ENCODE assay signal across 1 cellular context in the genomic region with DNA sequence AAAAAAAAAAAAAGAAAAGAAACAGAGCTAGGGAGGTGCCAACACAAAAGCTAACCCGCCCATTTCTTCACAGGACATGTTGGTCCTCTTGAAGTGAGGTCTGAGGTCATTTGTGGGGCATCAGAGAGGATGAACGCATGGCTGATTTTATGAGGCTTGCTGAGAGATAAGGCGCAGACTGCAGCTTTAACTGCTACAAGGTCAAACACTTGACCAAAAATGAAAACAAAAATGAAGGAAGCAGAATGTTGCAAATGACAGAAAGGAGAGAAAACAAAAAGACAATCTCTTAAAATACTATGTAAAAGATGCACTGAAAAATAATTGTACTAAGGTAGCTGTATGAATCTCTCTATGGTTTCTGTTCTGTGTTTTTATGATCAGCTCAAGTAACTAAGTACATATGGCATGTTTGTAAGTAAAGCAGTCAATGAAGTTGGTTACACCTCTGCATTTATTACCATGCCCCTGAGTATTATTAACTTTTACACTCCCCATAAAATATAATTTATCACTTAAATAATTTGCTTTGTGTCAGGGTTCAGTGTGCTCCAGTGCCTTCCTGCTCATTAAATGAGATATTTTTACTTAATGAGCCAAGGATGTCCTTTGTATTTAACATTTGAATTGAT.
TF ChIP-seq lines count a peak whose summit lies in the region.

No MANE protein-coding gene starts in this region.

TF ChIP-seq in HEK293, 187 proteins besides CTCF, POLR2A, EP300 and RAD21 (continued from another document and continues in another):
- TF ChIP-seq, protein P1, sequence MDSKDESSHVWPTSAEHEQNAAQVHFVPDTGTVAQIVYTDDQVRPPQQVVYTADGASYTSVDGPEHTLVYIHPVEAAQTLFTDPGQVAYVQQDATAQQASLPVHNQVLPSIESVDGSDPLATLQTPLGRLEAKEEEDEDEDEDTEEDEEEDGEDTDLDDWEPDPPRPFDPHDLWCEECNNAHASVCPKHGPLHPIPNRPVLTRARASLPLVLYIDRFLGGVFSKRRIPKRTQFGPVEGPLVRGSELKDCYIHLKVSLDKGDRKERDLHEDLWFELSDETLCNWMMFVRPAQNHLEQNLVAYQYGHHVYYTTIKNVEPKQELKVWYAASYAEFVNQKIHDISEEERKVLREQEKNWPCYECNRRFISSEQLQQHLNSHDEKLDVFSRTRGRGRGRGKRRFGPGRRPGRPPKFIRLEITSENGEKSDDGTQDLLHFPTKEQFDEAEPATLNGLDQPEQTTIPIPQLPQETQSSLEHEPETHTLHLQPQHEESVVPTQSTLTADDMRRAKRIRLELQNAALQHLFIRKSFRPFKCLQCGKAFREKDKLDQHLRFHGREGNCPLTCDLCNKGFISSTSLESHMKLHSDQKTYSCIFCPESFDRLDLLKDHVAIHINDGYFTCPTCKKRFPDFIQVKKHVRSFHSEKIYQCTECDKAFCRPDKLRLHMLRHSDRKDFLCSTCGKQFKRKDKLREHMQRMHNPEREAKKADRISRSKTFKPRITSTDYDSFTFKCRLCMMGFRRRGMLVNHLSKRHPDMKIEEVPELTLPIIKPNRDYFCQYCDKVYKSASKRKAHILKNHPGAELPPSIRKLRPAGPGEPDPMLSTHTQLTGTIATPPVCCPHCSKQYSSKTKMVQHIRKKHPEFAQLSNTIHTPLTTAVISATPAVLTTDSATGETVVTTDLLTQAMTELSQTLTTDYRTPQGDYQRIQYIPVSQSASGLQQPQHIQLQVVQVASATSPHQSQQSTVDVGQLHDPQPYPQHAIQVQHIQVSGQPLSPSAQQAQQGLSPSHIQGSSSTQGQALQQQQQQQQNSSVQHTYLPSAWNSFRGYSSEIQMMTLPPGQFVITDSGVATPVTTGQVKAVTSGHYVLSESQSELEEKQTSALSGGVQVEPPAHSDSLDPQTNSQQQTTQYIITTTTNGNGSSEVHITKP (tag by site-specific recombination; IDR thresholded peaks at IDR 0.05), result peak; percentile 63
- TF ChIP-seq ZNF391 (tag by site-specific recombination; IDR thresholded peaks at IDR 0.05; ENCODE audit: borderline replicate concordance, low read depth) (no peak), ZNF558 (tag by site-specific recombination; IDR thresholded peaks at IDR 0.05) (peak; percentile 82), ZNF561 (tag by site-specific recombination; IDR thresholded peaks at IDR 0.05; ENCODE audit: borderline replicate concordance) (0 out of 2 replicates have a peak, but pooled peaks have one; percentile 55), ZNF76 (tag by site-specific recombination; IDR thresholded peaks at IDR 0.05; ENCODE audit: borderline replicate concordance, low read depth) (0 out of 2 replicates have a peak, but pooled peaks have one; percentile 33), MZF1 (tag by site-specific recombination; IDR thresholded peaks at IDR 0.05; ENCODE audit: borderline replicate concordance) (no peak), ZNF2 (tag by site-specific recombination; IDR thresholded peaks at IDR 0.05) (0 out of 2 replicates have a peak, but pooled peaks have one; percentile 63), ZBTB48 (tag by site-specific recombination; IDR thresholded peaks at IDR 0.05) (no peak), ZIC2 (tag by site-specific recombination; IDR thresholded peaks at IDR 0.05) (peak; percentile 70), ZNF133 (tag by site-specific recombination; IDR thresholded peaks at IDR 0.05) (0 out of 2 replicates have a peak, but pooled peaks have one; percentile 14), ZNF768 (tag by site-specific recombination; IDR thresholded peaks at IDR 0.05) (no peak), WT1 (tag by site-specific recombination; IDR thresholded peaks at IDR 0.05) (peak; percentile 90), ZNF658 (tag by site-specific recombination; IDR thresholded peaks at IDR 0.05) (no peak), ZNF24 (tag by site-specific recombination; IDR thresholded peaks at IDR 0.05) (0 out of 2 replicates have a peak, but pooled peaks have one; percentile 49), ZNF324 (tag by site-specific recombination; IDR thresholded peaks at IDR 0.05) (peak; percentile 74; the same call in 1 of the 2 replicates), KLF10 (tag by site-specific recombination; IDR thresholded peaks at IDR 0.05) (peak; percentile 53), ZNF843 (tag by site-specific recombination; IDR thresholded peaks at IDR 0.05) (peak; percentile 94), HOXD13 (CRISPR knock-in tag; IDR thresholded peaks at IDR 0.05; ENCODE audit: borderline replicate concordance) (peak; percentile 94), IKZF3 (tag by site-specific recombination; IDR thresholded peaks at IDR 0.05) (peak; percentile 62), SP3 (tag by site-specific recombination; IDR thresholded peaks at IDR 0.05) (peak; percentile 53; the same call in 1 of the 2 replicates), ZNF121 (tag by site-specific recombination; IDR thresholded peaks at IDR 0.05) (no peak), PRDM1 (tag by site-specific recombination; IDR thresholded peaks at IDR 0.05) (peak; percentile 65; the same call in 1 of the 2 replicates), ZNF211 (tag by site-specific recombination; IDR thresholded peaks at IDR 0.05; ENCODE audit: low read depth) (no peak), ZNF549 (tag by site-specific recombination; IDR thresholded peaks at IDR 0.05) (no peak), ZFP69B (tag by site-specific recombination; IDR thresholded peaks at IDR 0.05) (no peak), ZNF544 (tag by site-specific recombination; IDR thresholded peaks at IDR 0.05) (no peak), ZBTB17 (tag by site-specific recombination; IDR thresholded peaks at IDR 0.05) (peak; percentile 73), KLF1 (tag by site-specific recombination; IDR thresholded peaks at IDR 0.05) (peak; percentile 82), ZSCAN23 (tag by site-specific recombination; IDR thresholded peaks at IDR 0.05) (peak; percentile 26; the same call in 1 of the 2 replicates), SCRT2 (tag by site-specific recombination; IDR thresholded peaks at IDR 0.05) (peak; percentile 61), FEZF1 (tag by site-specific recombination; IDR thresholded peaks at IDR 0.05) (peak; percentile 96), ZFP37 (tag by site-specific recombination; IDR thresholded peaks at IDR 0.05) (0 out of 2 replicates have a peak, but pooled peaks have one; percentile 66), SP7 (tag by site-specific recombination; IDR thresholded peaks at IDR 0.05) (peak; percentile 94), KLF8 (tag by site-specific recombination; IDR thresholded peaks at IDR 0.05) (peak; percentile 70)
- TF ChIP-seq, protein P2, sequence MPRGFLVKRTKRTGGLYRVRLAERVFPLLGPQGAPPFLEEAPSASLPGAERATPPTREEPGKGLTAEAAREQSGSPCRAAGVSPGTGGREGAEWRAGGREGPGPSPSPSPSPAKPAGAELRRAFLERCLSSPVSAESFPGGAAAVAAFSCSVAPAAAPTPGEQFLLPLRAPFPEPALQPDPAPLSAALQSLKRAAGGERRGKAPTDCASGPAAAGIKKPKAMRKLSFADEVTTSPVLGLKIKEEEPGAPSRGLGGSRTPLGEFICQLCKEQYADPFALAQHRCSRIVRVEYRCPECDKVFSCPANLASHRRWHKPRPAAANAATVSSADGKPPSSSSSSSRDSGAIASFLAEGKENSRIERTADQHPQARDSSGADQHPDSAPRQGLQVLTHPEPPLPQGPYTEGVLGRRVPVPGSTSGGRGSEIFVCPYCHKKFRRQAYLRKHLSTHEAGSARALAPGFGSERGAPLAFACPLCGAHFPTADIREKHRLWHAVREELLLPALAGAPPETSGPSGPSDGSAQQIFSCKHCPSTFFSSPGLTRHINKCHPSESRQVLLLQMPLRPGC (tag by site-specific recombination; IDR thresholded peaks at IDR 0.05), result peak; percentile 82
- TF ChIP-seq, protein P3, sequence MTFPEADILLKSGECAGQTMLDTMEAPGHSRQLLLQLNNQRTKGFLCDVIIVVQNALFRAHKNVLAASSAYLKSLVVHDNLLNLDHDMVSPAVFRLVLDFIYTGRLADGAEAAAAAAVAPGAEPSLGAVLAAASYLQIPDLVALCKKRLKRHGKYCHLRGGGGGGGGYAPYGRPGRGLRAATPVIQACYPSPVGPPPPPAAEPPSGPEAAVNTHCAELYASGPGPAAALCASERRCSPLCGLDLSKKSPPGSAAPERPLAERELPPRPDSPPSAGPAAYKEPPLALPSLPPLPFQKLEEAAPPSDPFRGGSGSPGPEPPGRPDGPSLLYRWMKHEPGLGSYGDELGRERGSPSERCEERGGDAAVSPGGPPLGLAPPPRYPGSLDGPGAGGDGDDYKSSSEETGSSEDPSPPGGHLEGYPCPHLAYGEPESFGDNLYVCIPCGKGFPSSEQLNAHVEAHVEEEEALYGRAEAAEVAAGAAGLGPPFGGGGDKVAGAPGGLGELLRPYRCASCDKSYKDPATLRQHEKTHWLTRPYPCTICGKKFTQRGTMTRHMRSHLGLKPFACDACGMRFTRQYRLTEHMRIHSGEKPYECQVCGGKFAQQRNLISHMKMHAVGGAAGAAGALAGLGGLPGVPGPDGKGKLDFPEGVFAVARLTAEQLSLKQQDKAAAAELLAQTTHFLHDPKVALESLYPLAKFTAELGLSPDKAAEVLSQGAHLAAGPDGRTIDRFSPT (tag by site-specific recombination; IDR thresholded peaks at IDR 0.05), result peak; percentile 92; the same call in 1 of the 2 replicates
- TF ChIP-seq, protein P4, sequence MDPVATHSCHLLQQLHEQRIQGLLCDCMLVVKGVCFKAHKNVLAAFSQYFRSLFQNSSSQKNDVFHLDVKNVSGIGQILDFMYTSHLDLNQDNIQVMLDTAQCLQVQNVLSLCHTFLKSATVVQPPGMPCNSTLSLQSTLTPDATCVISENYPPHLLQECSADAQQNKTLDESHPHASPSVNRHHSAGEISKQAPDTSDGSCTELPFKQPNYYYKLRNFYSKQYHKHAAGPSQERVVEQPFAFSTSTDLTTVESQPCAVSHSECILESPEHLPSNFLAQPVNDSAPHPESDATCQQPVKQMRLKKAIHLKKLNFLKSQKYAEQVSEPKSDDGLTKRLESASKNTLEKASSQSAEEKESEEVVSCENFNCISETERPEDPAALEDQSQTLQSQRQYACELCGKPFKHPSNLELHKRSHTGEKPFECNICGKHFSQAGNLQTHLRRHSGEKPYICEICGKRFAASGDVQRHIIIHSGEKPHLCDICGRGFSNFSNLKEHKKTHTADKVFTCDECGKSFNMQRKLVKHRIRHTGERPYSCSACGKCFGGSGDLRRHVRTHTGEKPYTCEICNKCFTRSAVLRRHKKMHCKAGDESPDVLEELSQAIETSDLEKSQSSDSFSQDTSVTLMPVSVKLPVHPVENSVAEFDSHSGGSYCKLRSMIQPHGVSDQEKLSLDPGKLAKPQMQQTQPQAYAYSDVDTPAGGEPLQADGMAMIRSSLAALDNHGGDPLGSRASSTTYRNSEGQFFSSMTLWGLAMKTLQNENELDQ (tag by site-specific recombination; IDR thresholded peaks at IDR 0.05; ENCODE audit: low read depth), result no peak
- TF ChIP-seq, protein P5, sequence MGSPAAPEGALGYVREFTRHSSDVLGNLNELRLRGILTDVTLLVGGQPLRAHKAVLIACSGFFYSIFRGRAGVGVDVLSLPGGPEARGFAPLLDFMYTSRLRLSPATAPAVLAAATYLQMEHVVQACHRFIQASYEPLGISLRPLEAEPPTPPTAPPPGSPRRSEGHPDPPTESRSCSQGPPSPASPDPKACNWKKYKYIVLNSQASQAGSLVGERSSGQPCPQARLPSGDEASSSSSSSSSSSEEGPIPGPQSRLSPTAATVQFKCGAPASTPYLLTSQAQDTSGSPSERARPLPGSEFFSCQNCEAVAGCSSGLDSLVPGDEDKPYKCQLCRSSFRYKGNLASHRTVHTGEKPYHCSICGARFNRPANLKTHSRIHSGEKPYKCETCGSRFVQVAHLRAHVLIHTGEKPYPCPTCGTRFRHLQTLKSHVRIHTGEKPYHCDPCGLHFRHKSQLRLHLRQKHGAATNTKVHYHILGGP (tag by site-specific recombination; IDR thresholded peaks at IDR 0.05), result no peak
- TF ChIP-seq, protein P6, sequence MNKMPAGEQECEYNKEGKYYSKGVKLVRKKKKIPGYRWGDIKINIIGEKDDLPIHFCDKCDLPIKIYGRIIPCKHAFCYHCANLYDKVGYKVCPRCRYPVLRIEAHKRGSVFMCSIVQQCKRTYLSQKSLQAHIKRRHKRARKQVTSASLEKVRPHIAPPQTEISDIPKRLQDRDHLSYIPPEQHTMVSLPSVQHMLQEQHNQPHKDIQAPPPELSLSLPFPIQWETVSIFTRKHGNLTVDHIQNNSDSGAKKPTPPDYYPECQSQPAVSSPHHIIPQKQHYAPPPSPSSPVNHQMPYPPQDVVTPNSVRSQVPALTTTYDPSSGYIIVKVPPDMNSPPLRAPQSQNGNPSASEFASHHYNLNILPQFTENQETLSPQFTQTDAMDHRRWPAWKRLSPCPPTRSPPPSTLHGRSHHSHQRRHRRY (tag by site-specific recombination; IDR thresholded peaks at IDR 0.05), result no peak
- TF ChIP-seq, protein P7, sequence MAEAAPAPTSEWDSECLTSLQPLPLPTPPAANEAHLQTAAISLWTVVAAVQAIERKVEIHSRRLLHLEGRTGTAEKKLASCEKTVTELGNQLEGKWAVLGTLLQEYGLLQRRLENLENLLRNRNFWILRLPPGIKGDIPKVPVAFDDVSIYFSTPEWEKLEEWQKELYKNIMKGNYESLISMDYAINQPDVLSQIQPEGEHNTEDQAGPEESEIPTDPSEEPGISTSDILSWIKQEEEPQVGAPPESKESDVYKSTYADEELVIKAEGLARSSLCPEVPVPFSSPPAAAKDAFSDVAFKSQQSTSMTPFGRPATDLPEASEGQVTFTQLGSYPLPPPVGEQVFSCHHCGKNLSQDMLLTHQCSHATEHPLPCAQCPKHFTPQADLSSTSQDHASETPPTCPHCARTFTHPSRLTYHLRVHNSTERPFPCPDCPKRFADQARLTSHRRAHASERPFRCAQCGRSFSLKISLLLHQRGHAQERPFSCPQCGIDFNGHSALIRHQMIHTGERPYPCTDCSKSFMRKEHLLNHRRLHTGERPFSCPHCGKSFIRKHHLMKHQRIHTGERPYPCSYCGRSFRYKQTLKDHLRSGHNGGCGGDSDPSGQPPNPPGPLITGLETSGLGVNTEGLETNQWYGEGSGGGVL (tag by site-specific recombination; IDR thresholded peaks at IDR 0.05), result peak; percentile 51
- TF ChIP-seq, protein P8, sequence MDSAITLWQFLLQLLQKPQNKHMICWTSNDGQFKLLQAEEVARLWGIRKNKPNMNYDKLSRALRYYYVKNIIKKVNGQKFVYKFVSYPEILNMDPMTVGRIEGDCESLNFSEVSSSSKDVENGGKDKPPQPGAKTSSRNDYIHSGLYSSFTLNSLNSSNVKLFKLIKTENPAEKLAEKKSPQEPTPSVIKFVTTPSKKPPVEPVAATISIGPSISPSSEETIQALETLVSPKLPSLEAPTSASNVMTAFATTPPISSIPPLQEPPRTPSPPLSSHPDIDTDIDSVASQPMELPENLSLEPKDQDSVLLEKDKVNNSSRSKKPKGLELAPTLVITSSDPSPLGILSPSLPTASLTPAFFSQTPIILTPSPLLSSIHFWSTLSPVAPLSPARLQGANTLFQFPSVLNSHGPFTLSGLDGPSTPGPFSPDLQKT (IDR thresholded peaks at IDR 0.05; ENCODE audit: borderline replicate concordance, low read depth, low read length), result no peak
